ENCODE assay signal across 19 cellular contexts in genomic region chr17:79738643-79739042, GRCh38. TPM values are rescaled to one million over a fixed set of nuclear protein-coding genes. Genes with fewer than 3 reads are reported as not detected.
A peak's percentile ranks its signal among the peaks of the same experiment; 100 is the strongest.
DNase-seq lines count a peak whose midpoint lies in the region; ATAC-seq and TF ChIP-seq lines count a peak whose summit lies in the region.
"Had no signal": no experiment of that assay in that cellular context is flagged by ENCODE, and none has a peak within 500 bp of the region (broad histone marks: within the 10 kb centered on the region; RNA-seq: fewer than 3 reads in every experiment).

No MANE protein-coding gene starts in this region.

- no peaks in the 10 kb centered on the region for H3K79me2 ChIP-seq in PC-3 (ENCODE audit: low read length)
- no peaks in the 10 kb centered on the region for H3K79me2 ChIP-seq in osteoblast (ENCODE audit: insufficient read depth, low read length)

- no peak for TF ChIP-seq CTCF in Calu3 (IDR thresholded peaks at IDR 0.05; ENCODE audit: unreplicated experiment)
- no peak for TF ChIP-seq CTCF in PC-3 (conservative IDR thresholded peaks at IDR 0.05; ENCODE audit: low read depth, low read length)
- TF ChIP-seq CTCF in brain (conservative IDR thresholded peaks at IDR 0.05) = no peak
- TF ChIP-seq CTCF in osteoblast (IDR thresholded peaks at IDR 0.05; ENCODE audit: extremely low read depth, low read depth, low read length) = no peak
- no peak for TF ChIP-seq CTCF in heart right ventricle (IDR thresholded peaks at IDR 0.05)
- no peak for TF ChIP-seq CTCF in heart left ventricle (IDR thresholded peaks at IDR 0.05)

- no peaks in the 10 kb centered on the region for H3F3A ChIP-seq in PC-3 (ENCODE audit: low read length, unreplicated experiment)

- H3K27ac Mint-ChIP-seq in Calu3 (ENCODE audit: unreplicated experiment) (peak overlapping the region; percentile 59), brain (peak overlapping the region in 3 of 5 experiments; percentile 12 to 61 (median 15))

- H4K20me1 ChIP-seq in PC-3 (ENCODE audit: low read length) (no peaks in the 10 kb centered on the region), osteoblast (ENCODE audit: insufficient read depth, low read length) (no peaks in the 10 kb centered on the region)

- H3K9ac ChIP-seq in PC-3 (ENCODE audit: low read length) = no peak overlapping the region

- TF ChIP-seq POLR2A in heart left ventricle (IDR thresholded peaks at IDR 0.05) = no peak

- H3K9me3 Mint-ChIP-seq in Calu3 (ENCODE audit: low read depth, unreplicated experiment) = no peaks in the 10 kb centered on the region
- peaks cover 0 to 3% (median 0%) of the 10 kb centered on the region in 5 experiments for H3K9me3 Mint-ChIP-seq in brain
- H3K9me3 Mint-ChIP-seq: CD8-positive, alpha-beta memory T cell; IgD-negative memory B cell had no signal

- H3K36me3 ChIP-seq in PC-3 (ENCODE audit: low read depth, low read length) (no peaks in the 10 kb centered on the region), osteoblast (ENCODE audit: insufficient read depth, low read length) (no peaks in the 10 kb centered on the region), heart right ventricle (no peaks in the 10 kb centered on the region), heart left ventricle (no peaks in the 10 kb centered on the region)

- H2AFZ ChIP-seq in PC-3 (ENCODE audit: low read length) (peak overlapping the region; percentile 49; the same call in 1 of the 2 replicates), osteoblast (ENCODE audit: low read length) (no peak overlapping the region)

- WGBS in heart right ventricle, 2 donors = 90 to 91% methylated on average over 14 of the region's 14 CpGs
- WGBS in heart left ventricle, 4 donors = 81 to 92% (median 90%) methylated on average over 11 to 14 of the region's 14 CpGs

- H3K27ac ChIP-seq in PC-3 (ENCODE audit: low read length) (no peak overlapping the region), osteoblast (ENCODE audit: low read depth, low read length) (no peak overlapping the region), heart right ventricle (no peak overlapping the region), heart left ventricle (no peak overlapping the region)
- H3K27ac ChIP-seq: A549 had no signal

- BruUV-seq in Calu3 (replicated peaks; lab: Mats Ljungman, UMichigan) = no TSS peak
- no TSS peak for BruUV-seq in PC-3 (replicated peaks; lab: Mats Ljungman, UMichigan)

- intact Hi-C loops in Calu3 (cut with micrococcal nuclease; ENCODE audit: unreplicated experiment) = no loop called here
- intact Hi-C loops in PC-3 (cut with micrococcal nuclease) = no loop called here
- intact Hi-C loops in heart right ventricle (cut with DNase I) = no loop called here
- intact Hi-C loops in heart left ventricle (cut with DNase I) = no loop called here

- no peaks in the 10 kb centered on the region for H3K27me3 ChIP-seq in PC-3 (ENCODE audit: low read length)
- peaks cover 51% of the 10 kb centered on the region for H3K27me3 ChIP-seq in osteoblast (ENCODE audit: insufficient read depth, low read length)
- peaks cover 20 to 65% (median 54%) of the 10 kb centered on the region in 7 donors for H3K27me3 ChIP-seq in heart right ventricle
- peaks cover 9 to 61% (median 38%) of the 10 kb centered on the region in 9 donors for H3K27me3 ChIP-seq in heart left ventricle

- no peaks in the 10 kb centered on the region for H3K9me2 ChIP-seq in PC-3 (replicated peaks; ENCODE audit: low read length)

- POLR2A ChIA-PET in PC-3 (lab: Charles Lee; ENCODE audit: unreplicated experiment) = no interaction called here

- no peaks in the 10 kb centered on the region for H3K9me3 ChIP-seq in PC-3 (ENCODE audit: low read length)
- no peaks in the 10 kb centered on the region for H3K9me3 ChIP-seq in osteoblast (ENCODE audit: low read depth, low read length)
- H3K9me3 ChIP-seq in heart right ventricle = no peaks in the 10 kb centered on the region
- no peaks in the 10 kb centered on the region for H3K9me3 ChIP-seq in heart left ventricle
- H3K9me3 ChIP-seq: A549, Caco-2 had no signal

- no peaks in the 10 kb centered on the region for H3K27me3 Mint-ChIP-seq in Calu3 (ENCODE audit: unreplicated experiment)
- peaks cover 10% of the 10 kb centered on the region for H3K27me3 Mint-ChIP-seq in brain

- DNase-seq in Calu3 (no peak), PC-3 (no peak), osteoblast (ENCODE audit: insufficient read length, low spot score, missing footprints) (peak; percentile 86), heart right ventricle (no peak), NCI-H187 (lab: John Stamatoyannopoulos, UW) (no peak), heart left ventricle (no peak)
- DNase-seq: Caco-2; CD8-positive, alpha-beta memory T cell; DMS53; GF-D8 had no signal

- H3K4me2 ChIP-seq in PC-3 (ENCODE audit: low read length) (peak overlapping the region; percentile 54), osteoblast (ENCODE audit: insufficient read depth, low read length) (no peak overlapping the region)
- H3K4me2 ChIP-seq: A549 had no signal

- H3K4me1 ChIP-seq in PC-3 (ENCODE audit: insufficient read depth, low read length) (peaks cover 22% of the 10 kb centered on the region), osteoblast (ENCODE audit: insufficient read depth, low read length) (peaks cover 3% of the 10 kb centered on the region), heart right ventricle (peaks cover 3 to 9% (median 8%) of the 10 kb centered on the region in 9 donors), heart left ventricle (peaks cover 0 to 12% (median 7%) of the 10 kb centered on the region in 12 donors)

- H3K36me3 Mint-ChIP-seq in Calu3 (ENCODE audit: insufficient read depth, unreplicated experiment) = peaks cover 16% of the 10 kb centered on the region
- H3K36me3 Mint-ChIP-seq in brain = no peaks in the 10 kb centered on the region
- H3K36me3 Mint-ChIP-seq: CD8-positive, alpha-beta memory T cell had no signal

- H3K4me1 Mint-ChIP-seq in Calu3 (ENCODE audit: low read depth, unreplicated experiment) (peaks cover 43% of the 10 kb centered on the region), brain (peaks cover 41% of the 10 kb centered on the region)

- CTCF ChIA-PET in Calu3 (lab: Charles Lee) = interaction anchor here (0.6 to 2.5 kb wide), 3 partner anchors 12 to 270 kb away, joined by 3 to 12 read pairs (median 4); no protein-coding TSS in a partner anchor
- CTCF ChIA-PET in PC-3 (lab: Charles Lee) = interaction anchor here (0.6 kb wide), 1 partner anchor 72 kb away, joined by 3 read pairs; no protein-coding TSS in a partner anchor

- H3K4me3 Mint-ChIP-seq in Calu3 (ENCODE audit: low read depth, unreplicated experiment) (peak overlapping the region; percentile 45), brain (peak overlapping the region in 1 of 5 experiments; percentile 26)
- H3K4me3 Mint-ChIP-seq: CD8-positive, alpha-beta memory T cell had no signal

- no peak for ATAC-seq in PC-3
- ATAC-seq in heart right ventricle = no peak
- ATAC-seq in HG02981 (IDR thresholded peaks at IDR 0.05; ENCODE audit: unreplicated experiment) = no peak
- ATAC-seq in heart left ventricle = no peak
- ATAC-seq: A549, HCT116 had no signal

- H3K4me3 ChIP-seq in PC-3 (ENCODE audit: low read length) (no peak overlapping the region), osteoblast (ENCODE audit: insufficient read depth, low read length) (no peak overlapping the region), heart right ventricle (no peak overlapping the region), heart left ventricle (no peak overlapping the region)
- H3K4me3 ChIP-seq: A549 had no signal

RNA-seq across cellular contexts. Expression of gene ENPP7, which starts 7.9 kb away (rescaled TPM):
- not detected in 2 replicates for total RNA-seq in Calu3 (2022)
- not detected in 2 replicates for total RNA-seq in PC-3 (2014; rRNA removed)
- polyA plus RNA-seq in brain (ENCODE audit: insufficient read depth, low read depth, low replicate concordance) = not detected
- not detected in 2 replicates for total RNA-seq in osteoblast
- not detected for total RNA-seq in heart right ventricle
- not detected for polyA plus RNA-seq in heart right ventricle
- not detected for total RNA-seq in heart left ventricle
- polyA plus RNA-seq in heart left ventricle = not detected
- total RNA-seq: H4, HT-29 had no signal
- polyA plus RNA-seq: A549, AG04450, BJ had no signal

RNA-seq across cellular contexts. Expression of gene CBX2, which starts 39.3 kb away (rescaled TPM):
- total RNA-seq in Calu3 (2022) = 6.3 and 8.3 TPM in 2 replicates
- 39.2 and 43.9 TPM in 2 replicates for total RNA-seq in PC-3 (2014; rRNA removed)
- 36.4 TPM for polyA plus RNA-seq in brain (ENCODE audit: insufficient read depth, low read depth, low replicate concordance)
- 0.88 and 1.1 TPM in 2 replicates for total RNA-seq in osteoblast
- 1 to 10 TPM; 1.5 to 3.9 (median 2.7) TPM for total RNA-seq in heart right ventricle
- polyA plus RNA-seq in heart right ventricle = 1 to 10 TPM; 2.9 to 7.1 TPM
- 1 to 10 TPM; 2.4 to 4.3 (median 3.2) TPM for total RNA-seq in heart left ventricle
- 1 to 10 TPM; 2.9 TPM for polyA plus RNA-seq in heart left ventricle

RNA-seq across cellular contexts. Expression of gene CBX8, which starts 58.2 kb away (rescaled TPM):
- total RNA-seq in Calu3 (2022) (11.1 and 11.8 TPM in 2 replicates), PC-3 (2014; rRNA removed) (11.3 and 12.8 TPM in 2 replicates), osteoblast (2.4 and 3.3 TPM in 2 replicates), heart right ventricle (1 to 10 TPM; 4.3 to 9.3 (median 5.6) TPM), heart left ventricle (1 to 10 TPM; 1.5 to 9.2 (median 5.3) TPM)
- polyA plus RNA-seq in brain (ENCODE audit: insufficient read depth, low read depth, low replicate concordance) (9.4 TPM), heart right ventricle (1 to 10 TPM; 2.2 to 4.1 TPM), heart left ventricle (1 to 10 TPM; 3.6 to 5.1 TPM)
